ENCODE assay signal across 17 cellular contexts in the genomic region with DNA sequence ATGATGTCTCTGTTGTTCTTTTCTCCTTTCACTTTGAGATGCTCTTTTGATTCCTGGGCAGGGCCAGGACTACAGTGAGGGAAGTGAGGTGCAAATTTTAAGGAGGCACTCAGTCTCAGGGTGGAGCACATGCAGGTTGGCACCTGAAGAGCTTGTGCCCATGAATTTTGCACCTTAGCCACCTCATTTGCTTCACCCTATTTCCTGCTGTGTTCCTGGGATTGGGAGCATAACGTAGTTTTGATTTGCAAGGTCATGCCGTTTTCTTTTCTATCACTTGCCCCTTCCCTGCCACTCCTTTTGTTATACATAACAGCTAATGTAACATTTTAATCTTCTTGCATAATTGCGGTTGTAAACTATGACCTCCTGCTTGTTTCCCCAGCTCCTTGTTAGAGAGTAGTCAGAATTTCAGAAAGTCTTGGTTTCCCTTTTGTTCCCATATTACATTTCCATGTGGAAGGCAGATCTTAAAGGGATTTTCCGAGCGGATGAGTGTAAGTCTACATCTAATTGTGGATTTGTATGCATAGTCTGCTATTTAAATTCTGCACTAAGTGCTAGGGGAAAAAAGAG. TPM values are rescaled to one million over a fixed set of nuclear protein-coding genes. Genes with fewer than 3 reads are reported as not detected.
DNase-seq lines count a peak whose midpoint lies in the region; ATAC-seq, FAIRE-seq and TF ChIP-seq lines count a peak whose summit lies in the region.
"Had no signal": no experiment of that assay in that cellular context is flagged by ENCODE, and none has a peak within 500 bp of the region (broad histone marks: within the 10 kb centered on the region; RNA-seq: fewer than 3 reads in every experiment).

No MANE protein-coding gene starts in this region.

- H3K27me3 ChIP-seq in H1 (replicated peaks in 1 of 4; ENCODE audit: control insufficient read depth in 3 of 4, extremely low read depth in 1 of 4, insufficient read depth in 3 of 4, low read length in 3 of 4) (no peaks in the 10 kb centered on the region), neural cell (ENCODE audit: insufficient read depth, low read depth, low read length) (no peaks in the 10 kb centered on the region), dorsolateral prefrontal cortex (no peaks in the 10 kb centered on the region), right cardiac atrium (ENCODE audit: control insufficient read depth, insufficient read depth) (no peaks in the 10 kb centered on the region)

- DNase-seq in NB4 (ENCODE audit: low read depth) = peak; percentile 32
- peak; percentile 61 for DNase-seq in NCI-H524 treated with DMSO at 0.1 percent for 48 hours (lab: John Stamatoyannopoulos, UW)
- no peak for DNase-seq in H1 (ENCODE audit: low read depth in 1 of 2, low spot score in 2 of 2)
- no peak for DNase-seq in dorsolateral prefrontal cortex
- DNase-seq in midbrain (lab: John Stamatoyannopoulos, UW) = no peak
- DNase-seq in right cardiac atrium = no peak
- DNase-seq: CD8-positive, alpha-beta T cell; H7; IMR-90; Kasumi-1; NCI-H2029 treated with DMSO at 0.1 percent for 48 hours; NCI-H446 had no signal

- no peak overlapping the region for H3K4ac ChIP-seq in H1 (replicated peaks; ENCODE audit: insufficient read length, low read depth, low read length)

- H3K9me3 ChIP-seq in H1 (ENCODE audit: insufficient read depth in 2 of 2, low read depth in 1 of 2, low read length in 1 of 2) = no peaks in the 10 kb centered on the region
- H3K9me3 ChIP-seq in neural cell (ENCODE audit: low read length) = no peaks in the 10 kb centered on the region
- H3K9me3 ChIP-seq in right cardiac atrium (ENCODE audit: control insufficient read depth, low read length) = no peaks in the 10 kb centered on the region

- peak overlapping the region in 1 of 2 experiments; percentile 50; a peak in 3 of 4 replicates for H3K4me2 ChIP-seq in H1 (ENCODE audit: insufficient read depth in 1 of 2, low read depth in 2 of 2, low read length in 2 of 2)
- H3K4me2 ChIP-seq in neural cell (ENCODE audit: low read length) = no peak overlapping the region

- H3K36me3 ChIP-seq in H1 (ENCODE audit: control insufficient read depth in 2 of 4, insufficient read depth in 4 of 4, low read length in 3 of 4) (no peaks in the 10 kb centered on the region), neural cell (ENCODE audit: insufficient read depth, low read length) (no peaks in the 10 kb centered on the region)

- no peaks in the 10 kb centered on the region for H3K9me2 ChIP-seq in neural cell (ENCODE audit: insufficient read depth, low read length)

- TF ChIP-seq EP300 in H1 (IDR thresholded peaks at IDR 0.05; ENCODE audit: borderline replicate concordance in 1 of 2, low read depth in 2 of 2, low read length in 2 of 2) = no peak
- TF ChIP-seq EP300 in neural cell (conservative IDR thresholded peaks at IDR 0.05; ENCODE audit: poor library complexity, severe bottlenecking) = no peak

- H3F3A ChIP-seq in neural cell (ENCODE audit: insufficient read depth, low read length, poor library complexity, severe bottlenecking) = no peaks in the 10 kb centered on the region

- no peak overlapping the region for H2BK5ac ChIP-seq in H1 (ENCODE audit: low read depth, low read length)

- H4K20me1 ChIP-seq in H1 (replicated peaks in 1 of 2; ENCODE audit: control insufficient read depth in 1 of 2, insufficient read depth in 2 of 2, low read length in 2 of 2) (no peaks in the 10 kb centered on the region), neural cell (ENCODE audit: insufficient read depth) (no peaks in the 10 kb centered on the region)

- no peaks in the 10 kb centered on the region for H3K23me2 ChIP-seq in H1 (ENCODE audit: low read depth, low read length)

- H3K79me1 ChIP-seq in H1 (ENCODE audit: low read depth, low read length) = no peaks in the 10 kb centered on the region

- CTCF ChIA-PET in H1 (lab: Charles Lee; ENCODE audit: partially characterized antibody) = interaction anchor here (0.6 to 1.9 kb wide), 6 partner anchors 20 to 127 kb away, joined by 3 to 5 read pairs (median 3); no protein-coding TSS in a partner anchor

- TF ChIP-seq CTCF in NB4 (IDR thresholded peaks at IDR 0.05; ENCODE audit: low read depth, low read length) = no peak
- TF ChIP-seq CTCF in H1 (IDR thresholded peaks at IDR 0.05; ENCODE audit: control extremely low read depth in 1 of 3, insufficient read depth in 1 of 3, low read depth in 1 of 3, low read length in 3 of 3) = no peak
- no peak for TF ChIP-seq CTCF in neural cell (IDR thresholded peaks at IDR 0.05; ENCODE audit: poor library complexity, severe bottlenecking)
- TF ChIP-seq CTCF in dorsolateral prefrontal cortex (IDR thresholded peaks at IDR 0.05 in 54 of 56, conservative IDR thresholded peaks at IDR 0.05 in 2 of 56; ENCODE audit: low read depth in 1 of 56, partially characterized antibody in 56 of 56) = no peak

- intact Hi-C loops in dorsolateral prefrontal cortex (cut with DNase I) (no loop called here), right cardiac atrium (cut with DNase I) (no loop called here)

- H3K23ac ChIP-seq in H1 (ENCODE audit: insufficient read length) = no peak overlapping the region

- no peak overlapping the region for H2AFZ ChIP-seq in H1 (ENCODE audit: low read length)
- H2AFZ ChIP-seq in neural cell (ENCODE audit: low read depth, low read length) = peak overlapping the region; percentile 25

- H4K5ac ChIP-seq in H1 (ENCODE audit: insufficient read length, low read depth, low read length) = no peak overlapping the region

- H2BK20ac ChIP-seq in H1 (ENCODE audit: low read length) = no peak overlapping the region

- ATAC-seq in GM21515 (IDR thresholded peaks at IDR 0.05; ENCODE audit: unreplicated experiment) (no peak), right cardiac atrium (no peak)
- ATAC-seq: CD8-positive, alpha-beta T cell had no signal

- H2AK5ac ChIP-seq in H1 (ENCODE audit: low read depth, low read length) = no peak overlapping the region

- no peak overlapping the region for H4K91ac ChIP-seq in H1 (replicated peaks; ENCODE audit: insufficient read length, low read length)

- H3K9ac ChIP-seq in H1 (replicated peaks in 1 of 4; ENCODE audit: extremely low read depth in 1 of 4, low read depth in 3 of 4, low read length in 3 of 4) = no peak overlapping the region
- no peak overlapping the region for H3K9ac ChIP-seq in neural cell (ENCODE audit: low read length)

- no peak overlapping the region for H3K27ac ChIP-seq in H1 (ENCODE audit: low read depth, low read length)
- H3K27ac ChIP-seq in neural cell (ENCODE audit: low read length) = peak overlapping the region; percentile 13
- no peak overlapping the region for H3K27ac ChIP-seq in dorsolateral prefrontal cortex
- no peak overlapping the region for H3K27ac ChIP-seq in right cardiac atrium (ENCODE audit: low read length)
- H3K27ac ChIP-seq: RWPE1 had no signal

- POLR2A ChIA-PET in H1 (lab: Charles Lee; ENCODE audit: partially characterized antibody) = interaction anchor here (0.9 kb wide), 1 partner anchor 12 kb away, joined by 3 read pairs; no protein-coding TSS in a partner anchor

- 26% methylated on average over 5 of the region's 5 CpGs; no CpG with 5 or more reads in 1 of the 2 experiments for whole genome bisulfite sequencing in H1 (ENCODE audit: extremely low coverage in 1 of 2, insufficient coverage in 1 of 2, insufficient read length in 1 of 2, insufficient replicate concordance in 2 of 2, low coverage in 1 of 2, low lambda C conversion rate in 2 of 2, missing lambda C conversion rate in 1 of 2), 2 experiments
- 69% methylated on average over 5 of the region's 5 CpGs for WGBS in right cardiac atrium

- peaks cover 0 to 6% (median 5%) of the 10 kb centered on the region in 4 experiments; a peak in 4 of 7 replicates for H3K4me1 ChIP-seq in H1 (replicated peaks in 1 of 4; ENCODE audit: control insufficient read depth in 3 of 4, insufficient read depth in 4 of 4, low read length in 3 of 4)
- no peaks in the 10 kb centered on the region for H3K4me1 ChIP-seq in right cardiac atrium (ENCODE audit: control insufficient read depth, insufficient read depth, low read length)

- FAIRE-seq in H1 (lab: Jason Lieb, UNC) = peak; percentile 57

- TF ChIP-seq POLR2A in NB4 (IDR thresholded peaks at IDR 0.05; ENCODE audit: extremely low read depth, insufficient read length) (no peak), H1 (IDR thresholded peaks at IDR 0.05; ENCODE audit: control extremely low read depth in 1 of 2, low read depth in 2 of 2, low read length in 2 of 2) (no peak)

- H2BK15ac ChIP-seq in H1 (ENCODE audit: low read length) = no peak overlapping the region

- no peaks in the 10 kb centered on the region for H3K79me2 ChIP-seq in H1 (ENCODE audit: control insufficient read depth in 1 of 2, insufficient read depth in 2 of 2, low read length in 2 of 2)
- H3K79me2 ChIP-seq in neural cell (replicated peaks; ENCODE audit: insufficient read depth, low read length) = no peaks in the 10 kb centered on the region

- H2BK12ac ChIP-seq in H1 (ENCODE audit: low read depth, low read length) = no peak overlapping the region

- H3K4me3 ChIP-seq in NB4 (ENCODE audit: low read depth, low read length) = no peak overlapping the region
- peak overlapping the region in 2 of 4 experiments; percentile 3 to 22; a peak in 1 of 8 replicates for H3K4me3 ChIP-seq in H1 (ENCODE audit: extremely low read depth in 1 of 4, insufficient read depth in 2 of 4, low read depth in 3 of 4, low read length in 4 of 4)
- H3K4me3 ChIP-seq in neural cell (ENCODE audit: low read length) = peak overlapping the region; percentile 22
- no peak overlapping the region for H3K4me3 ChIP-seq in dorsolateral prefrontal cortex
- H3K4me3 ChIP-seq in right cardiac atrium (ENCODE audit: low read length) = no peak overlapping the region

- H3K18ac ChIP-seq in H1 (ENCODE audit: extremely low read depth, low read length) = no peak overlapping the region

- no peak overlapping the region for H2BK120ac ChIP-seq in H1 (replicated peaks; ENCODE audit: low read depth, low read length)

- TF ChIP-seq RAD21 in H1 (IDR thresholded peaks at IDR 0.05 in 1 of 2, conservative IDR thresholded peaks at IDR 0.05 in 1 of 2; ENCODE audit: low read depth in 2 of 2, low read length in 2 of 2) (no peak), neural cell (conservative IDR thresholded peaks at IDR 0.05) (no peak)

- no peak overlapping the region for H3K14ac ChIP-seq in H1 (ENCODE audit: insufficient read length)

- no peak overlapping the region for H3K56ac ChIP-seq in H1 (replicated peaks; ENCODE audit: insufficient read length, low read depth, low read length)

- H4K8ac ChIP-seq in H1 (ENCODE audit: extremely low read depth, insufficient read depth, low read length) = no peak overlapping the region

RNA-seq across cellular contexts. Expression of gene PMFBP1, which starts 9.8 kb away (rescaled TPM):
- 1.2 and 1.6 TPM in 2 replicates for total RNA-seq in H1 (2021; fragmentation: NEBNext Ultra II Directional; extraction: Animal tissue kit (Norgen Biotek cat#: 25700))
- polyA plus RNA-seq in H1 (2011; rRNA removed) (0.32 and 0.86 TPM in 2 replicates), neural cell (0.12 and 1.0 TPM in 2 replicates), right cardiac atrium (0.38 TPM)
- 0.47 TPM for polyA plus RNA-seq in H1 (2011; cell fraction: cytosol; rRNA removed)
- 2.5 TPM for polyA plus RNA-seq in H1 (2011; cell fraction: nucleus; rRNA removed)
- 1.7 to 2.6 TPM (median 2.2 TPM) in 4 replicates for polyA plus RNA-seq in H1 (2012, experiment 1 of 2)
- 0.17 TPM for polyA plus RNA-seq in H1 (2012, experiment 2 of 2)
- 0.57 TPM for polyA plus RNA-seq in H1 (2013, experiment 1 of 2)
- polyA plus RNA-seq in H1 (2013, experiment 2 of 2) = 0.46 TPM
- polyA minus RNA-seq in H1 (2011; rRNA and poly(A)+ RNA removed) = 1.7 and 2.5 TPM in 2 replicates
- 0.59 TPM for polyA minus RNA-seq in H1 (2011; cell fraction: cytosol; rRNA and poly(A)+ RNA removed)
- 5.3 TPM for polyA minus RNA-seq in H1 (2011; cell fraction: nucleus; rRNA and poly(A)+ RNA removed)
- 2.2 and 2.7 TPM in 2 replicates for polyA minus RNA-seq in neural cell
- total RNA-seq in dorsolateral prefrontal cortex (1 to 10 TPM in 102 of 120 experiments, under 1 TPM in 18; 0.29 to 8.5 (median 1.8) TPM), right cardiac atrium (under 1 TPM in 3 of 4 donors, not detected in 1; 0.42 to 0.51 (median 0.44) TPM)
- total RNA-seq: SK-MEL-5 had no signal
- polyA plus RNA-seq: AG04450, IMR-90 had no signal

Comparison
In these comparisons a context has a peak if more than half of its experiments do, and no peak if none do; other contexts are left out.
1. DNase-seq: peak in NB4 (single experiment) and NCI-H524 treated with DMSO at 0.1 percent for 48 hours (single experiment); none in H1 (0 of 2), dorsolateral prefrontal cortex (0 of 10), midbrain (single experiment) and right cardiac atrium (0 of 3).